8 cellular contexts compared by ENCODE assay signal in the genomic region with DNA sequence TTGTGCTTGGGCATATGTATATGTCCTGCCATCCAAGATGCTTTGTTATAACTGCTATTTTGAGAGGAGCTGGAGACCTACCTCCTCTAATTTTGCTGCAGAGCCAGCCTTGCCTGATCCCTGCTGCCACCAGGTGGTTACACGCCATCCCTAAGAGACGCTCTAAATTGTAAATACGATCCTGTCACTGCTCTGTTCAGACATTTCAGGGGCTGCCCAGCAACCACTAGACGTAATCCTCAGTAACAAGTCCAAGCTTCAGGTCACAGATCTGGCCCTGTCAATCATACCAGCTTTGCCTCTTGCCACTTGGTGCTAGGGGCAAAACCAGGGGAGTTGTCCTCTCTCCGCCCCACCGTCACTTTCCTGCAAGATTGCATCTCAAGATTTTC. TPM values are rescaled to one million over a fixed set of nuclear protein-coding genes. Genes with fewer than 3 reads are reported as not detected.
DNase-seq lines count a peak whose midpoint lies in the region; ATAC-seq and TF ChIP-seq lines count a peak whose summit lies in the region.

No MANE protein-coding gene starts in this region.

- DNase-seq in GM12865 (ENCODE audit: low read depth) (peak; percentile 75), NCI-H146 treated with DMSO at 0.1 percent for 48 hours (lab: John Stamatoyannopoulos, UW; ENCODE audit: unreplicated experiment) (peak; percentile 83), fibroblast of the aortic adventitia (ENCODE audit: low read depth) (peak; percentile 39), pons (ENCODE audit: low spot score) (peak; percentile 48)
- peak; percentile 23 for DNase-seq in T-helper 2 cell treated with Interferon-gamma antibody and Interleukin-4, amounts not matched to agents 5 μg/mL and 100 μg/mL, for 36 hours (ENCODE audit: low spot score)

- ATAC-seq in HG02798 (IDR thresholded peaks at IDR 0.05; ENCODE audit: poor library complexity, unreplicated experiment), result peak; percentile 47
- no peak for ATAC-seq in HG02870 (IDR thresholded peaks at IDR 0.05; ENCODE audit: unreplicated experiment)

- no peak overlapping the region for H3K27ac Mint-ChIP-seq in T-helper 2 cell treated with Interferon-gamma antibody and Interleukin-4, amounts not matched to agents 5 μg/mL and 100 μg/mL, for 36 hours

- H3K4me3 Mint-ChIP-seq in T-helper 2 cell treated with Interferon-gamma antibody and Interleukin-4, amounts not matched to agents 5 μg/mL and 100 μg/mL, for 36 hours, result no peak overlapping the region

- peak; percentile 90 for TF ChIP-seq CTCF in 22Rv1 (IDR thresholded peaks at IDR 0.05)
- peak; percentile 51 for TF ChIP-seq CTCF in GM12865 (IDR thresholded peaks at IDR 0.05; ENCODE audit: insufficient read depth, low read depth, low read length, missing control alignments)
- TF ChIP-seq CTCF in fibroblast of the aortic adventitia (IDR thresholded peaks at IDR 0.05; ENCODE audit: insufficient read depth, low read length), result peak; percentile 50

- H3K27me3 Mint-ChIP-seq in T-helper 2 cell treated with Interferon-gamma antibody and Interleukin-4, amounts not matched to agents 5 μg/mL and 100 μg/mL, for 36 hours (ENCODE audit: low read depth), result no peaks in the 10 kb centered on the region

- H3K27ac ChIP-seq in 22Rv1, result no peak overlapping the region

- H3K4me1 Mint-ChIP-seq in T-helper 2 cell treated with Interferon-gamma antibody and Interleukin-4, amounts not matched to agents 5 μg/mL and 100 μg/mL, for 36 hours (ENCODE audit: low read depth), result peaks cover 7% of the 10 kb centered on the region

- no peak overlapping the region for H3K4me3 ChIP-seq in GM12865 (ENCODE audit: low read depth, low read length)
- no peak overlapping the region for H3K4me3 ChIP-seq in fibroblast of the aortic adventitia (ENCODE audit: low read depth, low read length)

- no peaks in the 10 kb centered on the region for H3K9me3 Mint-ChIP-seq in T-helper 2 cell treated with Interferon-gamma antibody and Interleukin-4, amounts not matched to agents 5 μg/mL and 100 μg/mL, for 36 hours

- H3K36me3 Mint-ChIP-seq in T-helper 2 cell treated with Interferon-gamma antibody and Interleukin-4, amounts not matched to agents 5 μg/mL and 100 μg/mL, for 36 hours (ENCODE audit: low read depth), result no peaks in the 10 kb centered on the region

RNA-seq across cellular contexts. Expression of a gene that starts 32.9 kb away (rescaled TPM):
- total RNA-seq in fibroblast of the aortic adventitia (ENCODE audit: low replicate concordance), result not detected in 2 replicates

RNA-seq across cellular contexts. Expression of a gene that starts 36.6 kb away (rescaled TPM):
- not detected in 2 replicates for total RNA-seq in fibroblast of the aortic adventitia (ENCODE audit: low replicate concordance)

Comparison
In these comparisons a context has a peak if more than half of its experiments do, and no peak if none do; other contexts are left out.
1. DNase-seq: peak in every context shown above with its lines; median percentile 83 in NCI-H146 treated with DMSO at 0.1 percent for 48 hours; 75 in GM12865; 48 in pons; 39 in fibroblast of the aortic adventitia; 23 in T-helper 2 cell treated with Interferon-gamma antibody and Interleukin-4, amounts not matched to agents 5 μg/mL and 100 μg/mL, for 36 hours.